Comparison of ENCODE assay signal across 16 cellular contexts in genomic region chr13:43558312-43558711, GRCh38.
DNase-seq lines count a peak whose midpoint lies in the region; ATAC-seq and TF ChIP-seq lines count a peak whose summit lies in the region.
"Had no signal": no experiment of that assay in that cellular context is flagged by ENCODE, and none has a peak within 500 bp of the region (broad histone marks: within the 10 kb centered on the region; RNA-seq: fewer than 3 reads in every experiment).

No MANE protein-coding gene starts in this region.

- H3K79me2 ChIP-seq in H9 (ENCODE audit: insufficient read depth, low read length): no peaks in the 10 kb centered on the region

- POLR2A ChIA-PET in activated CD8-positive, alpha-beta T cell treated with anti-CD3 and anti-CD28 coated beads for 36 hours (lab: Charles Lee): no interaction called here

- TF ChIP-seq EP300 in esophagus muscularis mucosa (IDR thresholded peaks at IDR 0.05): no peak

- H3K14ac ChIP-seq in H9 (ENCODE audit: insufficient read depth, low read length): no peak overlapping the region

- intact Hi-C loops in heart left ventricle (cut with DNase I): no loop called here
- intact Hi-C loops in cardiac septum (cut with DNase I): no loop called here
- intact Hi-C loops in esophagus muscularis mucosa (cut with DNase I): no loop called here
- intact Hi-C loops in activated CD8-positive, alpha-beta T cell treated with anti-CD3 and anti-CD28 coated beads for 36 hours (cut with micrococcal nuclease): no loop called here

- H3K4ac ChIP-seq in H9 (ENCODE audit: low read depth, low read length): no peak overlapping the region

- peaks cover 47% of the 10 kb centered on the region for H3K4me1 Mint-ChIP-seq in nephron
- no peaks in the 10 kb centered on the region for H3K4me1 Mint-ChIP-seq in H9
- H3K4me1 Mint-ChIP-seq in activated CD8-positive, alpha-beta T cell treated with anti-CD3 and anti-CD28 coated beads for 36 hours (ENCODE audit: low read depth): no peaks in the 10 kb centered on the region
- H3K4me1 Mint-ChIP-seq: CD8-positive, alpha-beta memory T cell; GM23338 had no signal

- H3K56ac ChIP-seq in H9 (ENCODE audit: insufficient read length, low read depth, low read length): no peak overlapping the region

- no peaks in the 10 kb centered on the region for H3K79me1 ChIP-seq in H9 (ENCODE audit: insufficient read depth, low read depth, low read length, poor library complexity, severe bottlenecking)

- CTCF ChIA-PET in activated CD8-positive, alpha-beta T cell treated with anti-CD3 and anti-CD28 coated beads for 36 hours (lab: Charles Lee): no interaction called here

- H2AFZ ChIP-seq in H9 (ENCODE audit: low read length): no peak overlapping the region
- H2AFZ ChIP-seq: GM23338 had no signal

- no peak overlapping the region for H2BK5ac ChIP-seq in H9 (ENCODE audit: insufficient read length, low read length)

- H2BK15ac ChIP-seq in H9 (ENCODE audit: low read depth, low read length): no peak overlapping the region

- H3T11ph ChIP-seq in H9 (ENCODE audit: low read length): no peak overlapping the region

- no peak overlapping the region for H3K23ac ChIP-seq in H9 (ENCODE audit: insufficient read length, low read depth, low read length)

- H3K27ac ChIP-seq in heart left ventricle (peak overlapping the region in 6 of 12 donors; percentile 5 to 52 (median 36)), esophagus muscularis mucosa (replicated peaks in 1 of 4) (peak overlapping the region; percentile 1 to 18 (median 12)), H9 (ENCODE audit: insufficient read length, low read depth, low read length) (no peak overlapping the region)
- H3K27ac ChIP-seq: BLaER1 had no signal

- H4K8ac ChIP-seq in H9 (replicated peaks; ENCODE audit: insufficient read length, low read depth, low read length): no peak overlapping the region

- no peak overlapping the region for H2AK5ac ChIP-seq in H9 (ENCODE audit: insufficient read length, low read length)

- TF ChIP-seq POLR2A in heart left ventricle (IDR thresholded peaks at IDR 0.05) (no peak), esophagus muscularis mucosa (IDR thresholded peaks at IDR 0.05; ENCODE audit: low read depth) (no peak)

- H3K36me3 Mint-ChIP-seq in nephron (ENCODE audit: low read depth): no peaks in the 10 kb centered on the region
- no peaks in the 10 kb centered on the region for H3K36me3 Mint-ChIP-seq in H9 (ENCODE audit: insufficient read depth in 1 of 3, low read depth in 3 of 3)
- no peaks in the 10 kb centered on the region for H3K36me3 Mint-ChIP-seq in activated CD8-positive, alpha-beta T cell treated with anti-CD3 and anti-CD28 coated beads for 36 hours (ENCODE audit: low read depth)
- H3K36me3 Mint-ChIP-seq: CD8-positive, alpha-beta memory T cell had no signal

- peak in 3 of 4 donors; percentile 28 to 41 (median 40) for ATAC-seq in heart left ventricle
- ATAC-seq in activated CD8-positive, alpha-beta T cell treated with anti-CD3 and anti-CD28 coated beads for 36 hours: no peak
- ATAC-seq: GM23338 had no signal

- no peak overlapping the region for H2BK120ac ChIP-seq in H9 (ENCODE audit: low read depth, low read length, poor library complexity, severe bottlenecking)

- no peak overlapping the region for H2BK12ac ChIP-seq in H9 (ENCODE audit: insufficient read length, low read depth, low read length)

- H3K4me3 Mint-ChIP-seq in nephron (no peak overlapping the region), H9 (no peak overlapping the region)
- H3K4me3 Mint-ChIP-seq in activated CD8-positive, alpha-beta T cell treated with anti-CD3 and anti-CD28 coated beads for 36 hours: no peak overlapping the region
- H3K4me3 Mint-ChIP-seq: CD8-positive, alpha-beta memory T cell; GM23338 had no signal

- H3K9me3 ChIP-seq in heart left ventricle: no peaks in the 10 kb centered on the region
- no peaks in the 10 kb centered on the region for H3K9me3 ChIP-seq in esophagus muscularis mucosa
- no peaks in the 10 kb centered on the region for H3K9me3 ChIP-seq in H9 (ENCODE audit: control insufficient read depth, low read depth, low read length)
- H3K9me3 ChIP-seq: BLaER1, Caco-2 had no signal

- H4K20me1 ChIP-seq in H9 (ENCODE audit: control insufficient read depth, insufficient read depth, insufficient read length): no peaks in the 10 kb centered on the region
- H4K20me1 ChIP-seq: BLaER1 had no signal

- DNase-seq in heart left ventricle (no peak), cardiac septum (ENCODE audit: low spot score) (no peak), esophagus muscularis mucosa (ENCODE audit: extremely low spot score) (no peak), H9 (no peak), NCI-H187 treated with DMSO at 0.1 percent for 48 hours (lab: John Stamatoyannopoulos, UW) (no peak)
- no peak for DNase-seq in activated CD8-positive, alpha-beta T cell treated with anti-CD3 and anti-CD28 coated beads for 36 hours
- DNase-seq: 8988T; AML-193; Caco-2; CD8-positive, alpha-beta memory T cell; DND-41; GDM1; H7 had no signal

- no peak overlapping the region for H4K91ac ChIP-seq in H9 (ENCODE audit: insufficient read length, low read depth, low read length)

- WGBS in heart left ventricle, 4 donors: 20 to 25% (median 22%) methylated on average over 1 of the region's 1 CpG
- WGBS in esophagus muscularis mucosa: 21% methylated on average over 1 of the region's 1 CpG
- WGBS in H9 (ENCODE audit: extremely low coverage, insufficient read length, low lambda C conversion rate): no CpG with 5 or more reads among the region's 1 CpG

- H4K5ac ChIP-seq in H9 (ENCODE audit: insufficient read length, low read depth, low read length): no peak overlapping the region

- H3K4me2 ChIP-seq in H9 (ENCODE audit: insufficient read depth, insufficient read length, low read length): no peak overlapping the region
- H3K4me2 ChIP-seq: BLaER1, GM23338 had no signal

- H3K27me3 Mint-ChIP-seq in nephron (ENCODE audit: low read depth): no peaks in the 10 kb centered on the region
- H3K27me3 Mint-ChIP-seq in H9 (ENCODE audit: low read depth): no peaks in the 10 kb centered on the region
- peaks cover 1% of the 10 kb centered on the region for H3K27me3 Mint-ChIP-seq in activated CD8-positive, alpha-beta T cell treated with anti-CD3 and anti-CD28 coated beads for 36 hours

- H3K9me3 Mint-ChIP-seq in nephron (no peaks in the 10 kb centered on the region), H9 (no peaks in the 10 kb centered on the region)
- no peaks in the 10 kb centered on the region for H3K9me3 Mint-ChIP-seq in activated CD8-positive, alpha-beta T cell treated with anti-CD3 and anti-CD28 coated beads for 36 hours
- H3K9me3 Mint-ChIP-seq: CD8-positive, alpha-beta memory T cell; GM23338 had no signal

- no peaks in the 10 kb centered on the region for H3K36me3 ChIP-seq in heart left ventricle
- no peaks in the 10 kb centered on the region for H3K36me3 ChIP-seq in esophagus muscularis mucosa
- H3K36me3 ChIP-seq: BLaER1 had no signal

- no peak for TF ChIP-seq CTCF in heart left ventricle (IDR thresholded peaks at IDR 0.05)
- TF ChIP-seq CTCF in esophagus muscularis mucosa (IDR thresholded peaks at IDR 0.05): no peak
- TF ChIP-seq CTCF in nephron (IDR thresholded peaks at IDR 0.05; ENCODE audit: unreplicated experiment in 3 of 3): no peak
- TF ChIP-seq CTCF in H9 (conservative IDR thresholded peaks at IDR 0.05): no peak
- TF ChIP-seq CTCF in activated CD8-positive, alpha-beta T cell treated with anti-CD3 and anti-CD28 coated beads for 36 hours (IDR thresholded peaks at IDR 0.05): no peak

- H3K27me3 ChIP-seq in heart left ventricle (no peaks in the 10 kb centered on the region), esophagus muscularis mucosa (no peaks in the 10 kb centered on the region), H9 (ENCODE audit: insufficient read depth, low read length) (no peaks in the 10 kb centered on the region)
- H3K27me3 ChIP-seq: BLaER1 had no signal

- no peak overlapping the region for H3K4me3 ChIP-seq in heart left ventricle
- no peak overlapping the region for H3K4me3 ChIP-seq in esophagus muscularis mucosa
- H3K4me3 ChIP-seq: BLaER1, GM23338 had no signal

- H3K4me1 ChIP-seq in heart left ventricle (peaks cover 0 to 25% (median 12%) of the 10 kb centered on the region in 12 donors), esophagus muscularis mucosa (peaks cover 11 to 30% (median 21%) of the 10 kb centered on the region in 4 donors), H9 (ENCODE audit: insufficient read depth, low read length) (no peaks in the 10 kb centered on the region)
- H3K4me1 ChIP-seq: BLaER1 had no signal

- H3K27ac Mint-ChIP-seq in nephron: peak overlapping the region in 2 of 3 experiments; percentile 65 to 76
- no peak overlapping the region for H3K27ac Mint-ChIP-seq in H9
- H3K27ac Mint-ChIP-seq in activated CD8-positive, alpha-beta T cell treated with anti-CD3 and anti-CD28 coated beads for 36 hours: no peak overlapping the region
- H3K27ac Mint-ChIP-seq: GM23338 had no signal

- H2BK20ac ChIP-seq in H9 (ENCODE audit: low read depth, low read length, poor library complexity, severe bottlenecking): no peak overlapping the region

- no peak overlapping the region for H3K18ac ChIP-seq in H9 (ENCODE audit: insufficient read length, low read depth, low read length)

- H3K9ac ChIP-seq in H9 (ENCODE audit: extremely low read depth, insufficient read length, low read length): no peak overlapping the region
- H3K9ac ChIP-seq: BLaER1 had no signal

- H3K23me2 ChIP-seq in H9 (ENCODE audit: insufficient read length, low read depth, low read length, poor library complexity, severe bottlenecking): no peaks in the 10 kb centered on the region

Comparison
In these comparisons a context has a peak if more than half of its experiments do, and no peak if none do; other contexts are left out.
1. H3K27ac Mint-ChIP-seq: peak in nephron (2 of 3); none in H9 (0 of 3) and activated CD8-positive, alpha-beta T cell treated with anti-CD3 and anti-CD28 coated beads for 36 hours (single experiment).